ENCODE assay signal across 8 cellular contexts in the genomic region with DNA sequence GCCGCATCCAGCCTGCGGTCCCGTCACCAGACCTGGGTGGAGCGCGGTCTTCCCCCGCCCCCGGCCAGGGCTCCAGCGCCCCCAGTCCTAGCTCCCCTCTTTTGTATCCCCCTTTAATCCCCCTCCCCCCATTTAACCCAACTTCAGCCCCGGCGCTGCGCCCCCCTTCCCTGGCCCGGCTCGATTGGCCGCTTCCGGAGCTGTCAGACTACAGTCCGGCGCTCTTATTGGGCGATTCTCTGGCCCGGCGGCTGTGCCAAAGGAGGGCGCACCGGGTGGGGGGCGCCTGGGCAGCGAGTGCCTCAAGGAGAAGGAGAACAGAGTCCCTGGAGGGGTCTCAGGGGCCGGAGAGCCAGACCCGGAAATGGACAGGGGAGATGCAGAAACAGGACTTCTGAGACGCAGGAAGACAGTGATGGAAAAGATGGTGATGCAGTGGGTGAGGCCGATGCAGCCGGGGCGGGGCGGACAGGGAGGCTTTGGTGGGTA. TPM values are rescaled to one million over a fixed set of nuclear protein-coding genes. Genes with fewer than 3 reads are reported as not detected.
DNase-seq lines count a peak whose midpoint lies in the region; ATAC-seq and TF ChIP-seq lines count a peak whose summit lies in the region.

No MANE protein-coding gene starts in this region.

- peak overlapping the region; percentile 52 for H3K4me3 ChIP-seq in Caco-2 (ENCODE audit: low read depth, low read length)
- peak overlapping the region; percentile 66 for H3K4me3 ChIP-seq in WERI-Rb-1 (ENCODE audit: low read depth, low read length)
- peak overlapping the region; percentile 21 to 81 (median 72) for H3K4me3 ChIP-seq in heart right ventricle

- peak overlapping the region; percentile 62 for H3K4me3 Mint-ChIP-seq in Caco-2 (ENCODE audit: unreplicated experiment)

- no peak overlapping the region for H3K27ac Mint-ChIP-seq in Caco-2 (ENCODE audit: unreplicated experiment)

- CTCF ChIA-PET in Caco-2 (lab: Charles Lee) = no interaction called here

- H3K36me3 Mint-ChIP-seq in Caco-2 (ENCODE audit: insufficient read depth, unreplicated experiment) = no peaks in the 10 kb centered on the region

- H3K27ac ChIP-seq in WERI-Rb-1 (no peak overlapping the region), heart right ventricle (peak overlapping the region; percentile 62 to 97 (median 91))

- DNase-seq in Caco-2 (no peak), WERI-Rb-1 (peak; percentile 55), heart right ventricle (peak; percentile 39 to 48), pons (ENCODE audit: low spot score) (peak; percentile 54), NCI-H2107 treated with DMSO at 0.1 percent for 48 hours (lab: John Stamatoyannopoulos, UW; ENCODE audit: unreplicated experiment) (no peak), NCI-H2107 (lab: John Stamatoyannopoulos, UW) (no peak), Kasumi-1 (lab: John Stamatoyannopoulos, UW) (no peak)
- DNase-seq in activated CD4-positive, alpha-beta T cell treated with anti-CD3 and anti-CD28 coated beads for 4 hours = no peak

- H3K27me3 ChIP-seq in Caco-2 (replicated peaks; ENCODE audit: control insufficient read depth, insufficient read depth, low read length) = no peaks in the 10 kb centered on the region; the same call in 1 of the 2 replicates
- H3K27me3 ChIP-seq in WERI-Rb-1 (ENCODE audit: insufficient read depth, low read depth, severe bottlenecking) = peaks cover 4% of the 10 kb centered on the region
- H3K27me3 ChIP-seq in heart right ventricle = peaks cover 0 to 69% (median 27%) of the 10 kb centered on the region in 7 donors

- peak; percentile 7 to 54 (median 41) for ATAC-seq in heart right ventricle

- TF ChIP-seq CTCF in Caco-2 (IDR thresholded peaks at IDR 0.05; ENCODE audit: insufficient read depth in 1 of 2, low read depth in 1 of 2, low read length in 1 of 2, severe bottlenecking in 1 of 2, unreplicated experiment in 1 of 2) (no peak), WERI-Rb-1 (IDR thresholded peaks at IDR 0.05; ENCODE audit: low read depth, low read length) (no peak), heart right ventricle (IDR thresholded peaks at IDR 0.05) (no peak)

- no peaks in the 10 kb centered on the region for H3K9me3 ChIP-seq in Caco-2
- no peaks in the 10 kb centered on the region for H3K9me3 ChIP-seq in WERI-Rb-1 (ENCODE audit: severe bottlenecking)
- H3K9me3 ChIP-seq in heart right ventricle = no peaks in the 10 kb centered on the region

- POLR2A ChIA-PET in Caco-2 (lab: Charles Lee) = no interaction called here

- H3K4me1 Mint-ChIP-seq in Caco-2 (ENCODE audit: low read depth, unreplicated experiment) = peaks cover 7% of the 10 kb centered on the region

- intact Hi-C loops in Caco-2 (cut with micrococcal nuclease; ENCODE audit: unreplicated experiment) (loop anchor here (5.0 kb wide), 1 partner anchor 43 kb away; no protein-coding TSS in a partner anchor), heart right ventricle (cut with DNase I) (loop anchor here in 8 of 10 donors (2.0 to 10.0 kb wide), 12 partner anchors 37 to 123 kb away; no protein-coding TSS in a partner anchor)

- BruUV-seq in Caco-2 (replicated peaks; lab: Mats Ljungman, UMichigan) = no TSS peak

- peaks cover 28% of the 10 kb centered on the region for H3K4me1 ChIP-seq in Caco-2
- H3K4me1 ChIP-seq in heart right ventricle = peaks cover 0 to 28% (median 15%) of the 10 kb centered on the region in 9 donors

- no peaks in the 10 kb centered on the region for H3K36me3 ChIP-seq in Caco-2 (ENCODE audit: control insufficient read depth, insufficient read depth, low read length)
- no peaks in the 10 kb centered on the region for H3K36me3 ChIP-seq in WERI-Rb-1
- no peaks in the 10 kb centered on the region for H3K36me3 ChIP-seq in heart right ventricle

- peaks cover 6% of the 10 kb centered on the region for H3K27me3 Mint-ChIP-seq in Caco-2 (ENCODE audit: insufficient read depth, unreplicated experiment)

- no peaks in the 10 kb centered on the region for H3K9me3 Mint-ChIP-seq in Caco-2 (ENCODE audit: unreplicated experiment)

- WGBS in heart right ventricle, 2 donors = 4 to 6% methylated on average over 28 to 31 of the region's 31 CpGs

RNA-seq across cellular contexts. Expression of gene ADCY5, which starts 1.1 kb away (rescaled TPM):
- total RNA-seq in Caco-2 (2022) = 0.44 and 0.91 TPM in 2 replicates
- 100 to 1,000 TPM; 117 to 245 (median 206) TPM for total RNA-seq in heart right ventricle
- 10 to 100 TPM; 37.2 to 85.2 TPM for polyA plus RNA-seq in heart right ventricle

Comparison
In these comparisons a context has a peak if more than half of its experiments do, and no peak if none do; other contexts are left out.
1. DNase-seq: peak in WERI-Rb-1 (single experiment), heart right ventricle (2 of 2) and pons (single experiment); none in Caco-2 (0 of 2), NCI-H2107 treated with DMSO at 0.1 percent for 48 hours (single experiment), NCI-H2107 (single experiment), Kasumi-1 (0 of 2) and activated CD4-positive, alpha-beta T cell treated with anti-CD3 and anti-CD28 coated beads for 4 hours (0 of 2).
2. RNA of gene ADCY5, which starts 1.1 kb away (total RNA-seq): 117 to 245 TPM in heart right ventricle; 0.44 to 0.91 TPM in Caco-2; every median in the first group is over 10 times any median in the second.
3. Peak in every context shown above with its lines, with median percentiles within 50 percentile points of each other: H3K4me3 ChIP-seq.